In the genomic region with DNA sequence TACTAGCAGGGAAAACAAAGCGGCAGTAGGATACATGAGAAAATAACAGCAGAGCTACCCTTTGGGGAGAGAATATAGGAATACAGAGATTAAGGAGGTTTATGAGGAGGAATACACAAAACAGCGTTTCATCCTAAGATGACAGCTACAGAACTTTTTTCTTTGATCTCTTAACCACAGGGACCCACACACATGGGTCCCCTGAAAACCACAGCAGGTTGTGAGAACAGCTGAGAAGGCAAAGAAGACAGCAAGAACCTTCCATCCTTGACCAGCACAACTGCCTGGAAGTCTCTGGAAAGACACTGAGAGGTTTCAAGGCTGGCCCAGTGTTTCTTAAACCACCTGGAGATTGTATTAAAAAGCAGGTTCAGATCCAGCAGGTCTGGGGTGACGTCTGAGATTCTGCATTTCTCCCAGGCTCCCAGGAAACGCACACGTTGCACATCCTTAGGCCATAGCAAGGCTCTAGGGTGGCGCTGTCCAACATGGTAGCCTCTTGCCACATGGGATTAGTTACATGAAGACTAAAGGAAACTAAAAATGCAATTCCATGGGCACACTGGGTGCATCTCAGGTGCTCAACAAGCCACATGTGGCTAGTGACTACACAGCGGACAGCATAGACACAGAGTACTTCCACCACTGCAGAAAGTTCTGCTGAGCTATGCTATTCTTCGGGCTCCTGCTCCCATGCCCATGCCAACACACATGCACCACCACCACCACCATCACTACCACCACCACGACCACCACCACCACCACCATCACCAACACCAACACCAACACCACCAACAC, we compare ENCODE assay signal across 13 cellular contexts.
DNase-seq lines count a peak whose midpoint lies in the region; ATAC-seq lines count a peak whose summit lies in the region.
"Had no signal": no experiment of that assay in that cellular context is flagged by ENCODE, and none has a peak within 500 bp of the region (broad histone marks: within the 10 kb centered on the region; RNA-seq: fewer than 3 reads in every experiment).

No MANE protein-coding gene starts in this region.

- H3K27me3 Mint-ChIP-seq in immature natural killer cell (ENCODE audit: low read depth in 3 of 3) = peaks cover 0 to 10% (median 1%) of the 10 kb centered on the region in 3 donors

- H3K36me3 Mint-ChIP-seq in immature natural killer cell = peaks cover 4 to 5% (median 5%) of the 10 kb centered on the region in 3 donors

- H3K4me1 Mint-ChIP-seq in immature natural killer cell = peaks cover 77 to 91% of the 10 kb centered on the region in 2 donors

- ATAC-seq in GM18517 (IDR thresholded peaks at IDR 0.05; ENCODE audit: unreplicated experiment) = peak; percentile 68
- peak; percentile 61 for ATAC-seq in GM21526 (IDR thresholded peaks at IDR 0.05; ENCODE audit: low FRiP score, unreplicated experiment)
- peak; percentile 49 for ATAC-seq in HG03378 (IDR thresholded peaks at IDR 0.05; ENCODE audit: unreplicated experiment)
- ATAC-seq: gastroesophageal sphincter, lower lobe of right lung had no signal

- H3K27ac Mint-ChIP-seq in immature natural killer cell = peak overlapping the region in 4 of 6 donors; percentile 10 to 85 (median 50)

- no peaks in the 10 kb centered on the region for H3K9me3 Mint-ChIP-seq in immature natural killer cell

- DNase-seq in immature natural killer cell (peak in 1 of 3 donors; percentile 7), NCI-H2029 treated with DMSO at 0.1 percent for 48 hours (lab: John Stamatoyannopoulos, UW) (no peak), dedifferentiated amniotic fluid mesenchymal stem cell (ENCODE audit: extremely low spot score) (no peak), COLO668 (lab: John Stamatoyannopoulos, UW; ENCODE audit: unreplicated experiment) (no peak), NCI-H1105 treated with DMSO at 0.1 percent for 48 hours (lab: John Stamatoyannopoulos, UW) (no peak)
- DNase-seq: activated effector memory CD4-positive, alpha-beta T cell treated with Interleukin-2 at 50 U/mL for 16 hours; lower lobe of right lung; NCI-H1417; retina had no signal

- H3K4me3 Mint-ChIP-seq in immature natural killer cell = peak overlapping the region in 4 of 5 donors; percentile 4 to 43 (median 20)
